In the genomic region with DNA sequence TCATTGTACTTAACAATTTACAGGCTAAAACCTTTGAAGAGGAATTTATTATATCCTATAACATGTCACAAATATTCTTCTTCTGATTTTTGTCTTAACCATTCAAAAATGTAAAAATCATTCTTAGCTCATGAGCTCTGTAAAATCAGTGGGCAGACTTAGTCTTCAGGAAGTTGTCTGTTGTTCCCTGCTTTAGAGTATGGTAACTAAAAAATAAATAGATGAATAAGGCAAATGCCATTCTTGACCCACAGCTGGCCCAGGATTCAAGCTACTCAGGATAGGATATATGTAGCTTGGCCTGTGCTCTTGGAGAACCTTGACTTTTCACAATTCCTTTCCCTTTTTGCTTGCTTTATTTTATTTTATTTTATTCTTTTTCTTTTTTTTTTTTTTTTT, we compare ENCODE assay signal across 18 cellular contexts.
"Had no signal": no experiment of that assay in that cellular context is flagged by ENCODE, and none has a peak within 500 bp of the region (broad histone marks: within the 10 kb centered on the region; RNA-seq: fewer than 3 reads in every experiment).

No MANE protein-coding gene starts in this region.

- H3K27ac ChIP-seq: left lung, psoas muscle, upper lobe of left lung had no signal

- ATAC-seq: activated CD4-positive, alpha-beta T cell treated with anti-CD3 and anti-CD28 coated beads for 36 hours; activated naive CD4-positive, alpha-beta T cell treated with anti-CD3 and anti-CD28 coated beads, Interleukin-2, amount 50 U/mL, for 72 hours; psoas muscle; right cardiac atrium had no signal

- H3K27me3 ChIP-seq: left lung, stomach, upper lobe of left lung had no signal

- H3K27ac Mint-ChIP-seq: activated CD4-positive, alpha-beta T cell treated with anti-CD3 and anti-CD28 coated beads for 36 hours; T-helper 2 cell treated with Interferon-gamma antibody and Interleukin-4, amounts not matched to agents 5 μg/mL and 100 μg/mL, for 36 hours had no signal

- H3K4me1 ChIP-seq: left lung, psoas muscle had no signal

- H3K4me3 Mint-ChIP-seq: activated CD4-positive, alpha-beta T cell treated with anti-CD3 and anti-CD28 coated beads for 36 hours; T-helper 2 cell treated with Interferon-gamma antibody and Interleukin-4, amounts not matched to agents 5 μg/mL and 100 μg/mL, for 36 hours; WTC11 had no signal

- H3K27me3 Mint-ChIP-seq: activated CD4-positive, alpha-beta T cell treated with anti-CD3 and anti-CD28 coated beads for 36 hours had no signal

- H3K4me3 ChIP-seq: left lung, psoas muscle, stomach, upper lobe of left lung had no signal

- DNase-seq: activated CD4-positive, alpha-beta T cell treated with anti-CD3 and anti-CD28 coated beads for 36 hours; activated CD4-positive, alpha-beta T cell treated with anti-CD3 and anti-CD28 coated beads, Interleukin-2, amount 50 U/mL, for 48 hours; activated gamma-delta T cell; dermis blood vessel endothelial cell; effector memory CD4-positive, alpha-beta T cell; foreskin fibroblast; kidney; left lung; psoas muscle; right cardiac atrium; small intestine; stimulated activated CD4-positive, alpha-beta T cell treated with anti-CD3 and anti-CD28 coated beads, Interleukin-15, amount 100 ng/mL, for 24 hours; stimulated activated CD4-positive, alpha-beta T cell treated with anti-CD3 and anti-CD28 coated beads, Interleukin-2, amount 100 ng/mL, for 48 hours; stomach; upper lobe of left lung had no signal
